ENCODE assay signal across 1 cellular context in genomic region chr9:95510610-95511231, GRCh38.
A peak's percentile ranks its signal among the peaks of the same experiment; 100 is the strongest.
TF ChIP-seq lines count a peak whose summit lies in the region.

No MANE protein-coding gene starts in this region.

TF ChIP-seq in K562, 482 proteins besides CTCF, POLR2A, EP300 and RAD21 (continued from another document and continues in another):
- TF ChIP-seq, protein P1, sequence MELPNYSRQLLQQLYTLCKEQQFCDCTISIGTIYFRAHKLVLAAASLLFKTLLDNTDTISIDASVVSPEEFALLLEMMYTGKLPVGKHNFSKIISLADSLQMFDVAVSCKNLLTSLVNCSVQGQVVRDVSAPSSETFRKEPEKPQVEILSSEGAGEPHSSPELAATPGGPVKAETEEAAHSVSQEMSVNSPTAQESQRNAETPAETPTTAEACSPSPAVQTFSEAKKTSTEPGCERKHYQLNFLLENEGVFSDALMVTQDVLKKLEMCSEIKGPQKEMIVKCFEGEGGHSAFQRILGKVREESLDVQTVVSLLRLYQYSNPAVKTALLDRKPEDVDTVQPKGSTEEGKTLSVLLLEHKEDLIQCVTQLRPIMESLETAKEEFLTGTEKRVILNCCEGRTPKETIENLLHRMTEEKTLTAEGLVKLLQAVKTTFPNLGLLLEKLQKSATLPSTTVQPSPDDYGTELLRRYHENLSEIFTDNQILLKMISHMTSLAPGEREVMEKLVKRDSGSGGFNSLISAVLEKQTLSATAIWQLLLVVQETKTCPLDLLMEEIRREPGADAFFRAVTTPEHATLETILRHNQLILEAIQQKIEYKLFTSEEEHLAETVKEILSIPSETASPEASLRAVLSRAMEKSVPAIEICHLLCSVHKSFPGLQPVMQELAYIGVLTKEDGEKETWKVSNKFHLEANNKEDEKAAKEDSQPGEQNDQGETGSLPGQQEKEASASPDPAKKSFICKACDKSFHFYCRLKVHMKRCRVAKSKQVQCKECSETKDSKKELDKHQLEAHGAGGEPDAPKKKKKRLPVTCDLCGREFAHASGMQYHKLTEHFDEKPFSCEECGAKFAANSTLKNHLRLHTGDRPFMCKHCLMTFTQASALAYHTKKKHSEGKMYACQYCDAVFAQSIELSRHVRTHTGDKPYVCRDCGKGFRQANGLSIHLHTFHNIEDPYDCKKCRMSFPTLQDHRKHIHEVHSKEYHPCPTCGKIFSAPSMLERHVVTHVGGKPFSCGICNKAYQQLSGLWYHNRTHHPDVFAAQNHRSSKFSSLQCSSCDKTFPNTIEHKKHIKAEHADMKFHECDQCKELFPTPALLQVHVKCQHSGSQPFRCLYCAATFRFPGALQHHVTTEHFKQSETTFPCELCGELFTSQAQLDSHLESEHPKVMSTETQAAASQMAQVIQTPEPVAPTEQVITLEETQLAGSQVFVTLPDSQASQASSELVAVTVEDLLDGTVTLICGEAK (IDR thresholded peaks at IDR 0.05), result 0 out of 2 replicates have a peak, but pooled peaks have one; percentile 23
- TF ChIP-seq, protein P1 (CRISPR knock-in tag; IDR thresholded peaks at IDR 0.05), result no peak
- TF ChIP-seq SP1 (CRISPR knock-in tag; IDR thresholded peaks at IDR 0.05) (no peak), EGR1 (conservative IDR thresholded peaks at IDR 0.05) (no peak), ZNF639 (CRISPR knock-in tag; conservative IDR thresholded peaks at IDR 0.05 in 1 of 2, IDR thresholded peaks at IDR 0.05 in 1 of 2) (peak in 1 of 2 experiments; percentile 99; a peak in 2 of 4 replicates), PHF20 (IDR thresholded peaks at IDR 0.05; ENCODE audit: partially characterized antibody) (no peak), POLR3A (IDR thresholded peaks at IDR 0.05; ENCODE audit: borderline replicate concordance, extremely low read depth, insufficient read depth, insufficient read length) (no peak), ZNF707 (CRISPR knock-in tag; conservative IDR thresholded peaks at IDR 0.05) (no peak), HNRNPH1 (optimal IDR thresholded peaks at IDR 0.05; ENCODE audit: low read depth, low read length) (no peak), NR2C2 (CRISPR knock-in tag; IDR thresholded peaks at IDR 0.05) (no peak), NR2C2 (tag; IDR thresholded peaks at IDR 0.05) (no peak), TRIM24 (IDR thresholded peaks at IDR 0.05) (no peak), TCFL5 (CRISPR knock-in tag; conservative IDR thresholded peaks at IDR 0.05) (no peak), FUS (optimal IDR thresholded peaks at IDR 0.05; ENCODE audit: low read depth, low read length) (no peak), FOSL1 (tag; conservative IDR thresholded peaks at IDR 0.05) (no peak), TAF9B (IDR thresholded peaks at IDR 0.05; ENCODE audit: partially characterized antibody) (no peak), ZC3H8 (IDR thresholded peaks at IDR 0.05) (no peak), PCBP2 (IDR thresholded peaks at IDR 0.05; ENCODE audit: low read depth, low read length, poor library complexity, severe bottlenecking) (no peak), KLF10 (CRISPR knock-in tag; IDR thresholded peaks at IDR 0.05) (no peak), ZNF143 (CRISPR knock-in tag; IDR thresholded peaks at IDR 0.05) (no peak), GTF2E2 (tag; IDR thresholded peaks at IDR 0.05) (no peak), CCNT2 (IDR thresholded peaks at IDR 0.05; ENCODE audit: borderline replicate concordance, extremely low read depth, insufficient read length, low read depth, low read length) (peak; percentile 90), USF1 (CRISPR knock-in tag; IDR thresholded peaks at IDR 0.05) (peak; percentile 86), RBFOX2 (IDR thresholded peaks at IDR 0.05; ENCODE audit: low read depth, low read length) (peak; percentile 79), SPI1 (IDR thresholded peaks at IDR 0.05; ENCODE audit: borderline replicate concordance, low read depth, low read length) (no peak), THRA (IDR thresholded peaks at IDR 0.05) (no peak)
- TF ChIP-seq, protein P2, sequence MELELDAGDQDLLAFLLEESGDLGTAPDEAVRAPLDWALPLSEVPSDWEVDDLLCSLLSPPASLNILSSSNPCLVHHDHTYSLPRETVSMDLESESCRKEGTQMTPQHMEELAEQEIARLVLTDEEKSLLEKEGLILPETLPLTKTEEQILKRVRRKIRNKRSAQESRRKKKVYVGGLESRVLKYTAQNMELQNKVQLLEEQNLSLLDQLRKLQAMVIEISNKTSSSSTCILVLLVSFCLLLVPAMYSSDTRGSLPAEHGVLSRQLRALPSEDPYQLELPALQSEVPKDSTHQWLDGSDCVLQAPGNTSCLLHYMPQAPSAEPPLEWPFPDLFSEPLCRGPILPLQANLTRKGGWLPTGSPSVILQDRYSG (tag; conservative IDR thresholded peaks at IDR 0.05; ENCODE audit: low read depth), result no peak
- TF ChIP-seq, protein P3, sequence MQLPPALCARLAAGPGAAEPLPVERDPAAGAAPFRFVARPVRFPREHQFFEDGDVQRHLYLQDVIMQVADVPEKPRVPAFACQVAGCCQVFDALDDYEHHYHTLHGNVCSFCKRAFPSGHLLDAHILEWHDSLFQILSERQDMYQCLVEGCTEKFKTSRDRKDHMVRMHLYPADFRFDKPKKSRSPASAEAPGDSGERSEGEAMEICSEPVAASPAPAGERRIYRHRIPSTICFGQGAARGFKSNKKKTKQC (CRISPR knock-in tag; IDR thresholded peaks at IDR 0.05), result no peak
- TF ChIP-seq, protein P4, sequence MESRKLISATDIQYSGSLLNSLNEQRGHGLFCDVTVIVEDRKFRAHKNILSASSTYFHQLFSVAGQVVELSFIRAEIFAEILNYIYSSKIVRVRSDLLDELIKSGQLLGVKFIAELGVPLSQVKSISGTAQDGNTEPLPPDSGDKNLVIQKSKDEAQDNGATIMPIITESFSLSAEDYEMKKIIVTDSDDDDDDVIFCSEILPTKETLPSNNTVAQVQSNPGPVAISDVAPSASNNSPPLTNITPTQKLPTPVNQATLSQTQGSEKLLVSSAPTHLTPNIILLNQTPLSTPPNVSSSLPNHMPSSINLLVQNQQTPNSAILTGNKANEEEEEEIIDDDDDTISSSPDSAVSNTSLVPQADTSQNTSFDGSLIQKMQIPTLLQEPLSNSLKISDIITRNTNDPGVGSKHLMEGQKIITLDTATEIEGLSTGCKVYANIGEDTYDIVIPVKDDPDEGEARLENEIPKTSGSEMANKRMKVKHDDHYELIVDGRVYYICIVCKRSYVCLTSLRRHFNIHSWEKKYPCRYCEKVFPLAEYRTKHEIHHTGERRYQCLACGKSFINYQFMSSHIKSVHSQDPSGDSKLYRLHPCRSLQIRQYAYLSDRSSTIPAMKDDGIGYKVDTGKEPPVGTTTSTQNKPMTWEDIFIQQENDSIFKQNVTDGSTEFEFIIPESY (CRISPR knock-in tag; IDR thresholded peaks at IDR 0.05), result no peak
- TF ChIP-seq, protein P5, sequence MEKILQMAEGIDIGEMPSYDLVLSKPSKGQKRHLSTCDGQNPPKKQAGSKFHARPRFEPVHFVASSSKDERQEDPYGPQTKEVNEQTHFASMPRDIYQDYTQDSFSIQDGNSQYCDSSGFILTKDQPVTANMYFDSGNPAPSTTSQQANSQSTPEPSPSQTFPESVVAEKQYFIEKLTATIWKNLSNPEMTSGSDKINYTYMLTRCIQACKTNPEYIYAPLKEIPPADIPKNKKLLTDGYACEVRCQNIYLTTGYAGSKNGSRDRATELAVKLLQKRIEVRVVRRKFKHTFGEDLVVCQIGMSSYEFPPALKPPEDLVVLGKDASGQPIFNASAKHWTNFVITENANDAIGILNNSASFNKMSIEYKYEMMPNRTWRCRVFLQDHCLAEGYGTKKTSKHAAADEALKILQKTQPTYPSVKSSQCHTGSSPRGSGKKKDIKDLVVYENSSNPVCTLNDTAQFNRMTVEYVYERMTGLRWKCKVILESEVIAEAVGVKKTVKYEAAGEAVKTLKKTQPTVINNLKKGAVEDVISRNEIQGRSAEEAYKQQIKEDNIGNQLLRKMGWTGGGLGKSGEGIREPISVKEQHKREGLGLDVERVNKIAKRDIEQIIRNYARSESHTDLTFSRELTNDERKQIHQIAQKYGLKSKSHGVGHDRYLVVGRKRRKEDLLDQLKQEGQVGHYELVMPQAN (IDR thresholded peaks at IDR 0.05; ENCODE audit: borderline replicate concordance), result peak; percentile 48; the same call in 1 of the 2 replicates
- TF ChIP-seq, protein P6, sequence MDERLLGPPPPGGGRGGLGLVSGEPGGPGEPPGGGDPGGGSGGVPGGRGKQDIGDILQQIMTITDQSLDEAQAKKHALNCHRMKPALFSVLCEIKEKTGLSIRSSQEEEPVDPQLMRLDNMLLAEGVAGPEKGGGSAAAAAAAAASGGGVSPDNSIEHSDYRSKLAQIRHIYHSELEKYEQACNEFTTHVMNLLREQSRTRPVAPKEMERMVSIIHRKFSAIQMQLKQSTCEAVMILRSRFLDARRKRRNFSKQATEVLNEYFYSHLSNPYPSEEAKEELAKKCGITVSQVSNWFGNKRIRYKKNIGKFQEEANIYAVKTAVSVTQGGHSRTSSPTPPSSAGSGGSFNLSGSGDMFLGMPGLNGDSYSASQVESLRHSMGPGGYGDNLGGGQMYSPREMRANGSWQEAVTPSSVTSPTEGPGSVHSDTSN (CRISPR knock-in tag; IDR thresholded peaks at IDR 0.05; ENCODE audit: low read depth), result no peak
- TF ChIP-seq, protein P6 (tag; conservative IDR thresholded peaks at IDR 0.05; ENCODE audit: low read depth), result no peak
- TF ChIP-seq, protein P7, sequence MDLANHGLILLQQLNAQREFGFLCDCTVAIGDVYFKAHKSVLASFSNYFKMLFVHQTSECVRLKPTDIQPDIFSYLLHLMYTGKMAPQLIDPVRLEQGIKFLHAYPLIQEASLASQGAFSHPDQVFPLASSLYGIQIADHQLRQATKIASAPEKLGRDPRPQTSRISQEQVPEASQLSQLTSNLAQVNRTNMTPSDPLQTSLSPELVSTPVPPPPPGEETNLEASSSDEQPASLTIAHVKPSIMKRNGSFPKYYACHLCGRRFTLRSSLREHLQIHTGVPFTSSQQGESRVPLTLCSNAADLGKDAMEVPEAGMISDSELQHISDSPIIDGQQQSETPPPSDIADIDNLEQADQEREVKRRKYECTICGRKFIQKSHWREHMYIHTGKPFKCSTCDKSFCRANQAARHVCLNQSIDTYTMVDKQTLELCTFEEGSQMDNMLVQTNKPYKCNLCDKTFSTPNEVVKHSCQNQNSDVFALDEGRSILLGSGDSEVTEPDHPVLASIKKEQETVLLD (IDR thresholded peaks at IDR 0.05), result peak; percentile 80; the same call in 1 of the 2 replicates
